In the genomic region with DNA sequence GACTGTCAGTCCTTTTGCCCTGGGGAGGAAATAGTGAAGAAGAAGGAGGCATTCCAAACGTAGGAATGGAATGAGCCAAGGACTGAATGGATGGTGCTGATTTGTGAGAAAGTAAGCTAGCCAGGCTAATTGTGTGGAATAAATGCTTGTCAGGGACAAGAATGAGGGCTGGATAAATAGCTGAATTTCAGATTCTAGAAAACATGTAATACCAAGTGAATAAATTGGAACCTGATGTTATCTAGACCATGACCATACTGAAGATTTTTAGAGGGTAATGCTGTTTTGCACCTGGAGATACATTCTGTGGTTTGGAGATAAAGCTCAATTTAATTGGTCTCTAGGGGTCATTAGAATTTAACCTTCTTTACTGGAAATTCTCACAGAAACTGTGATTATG, we compare ENCODE assay signal across 26 cellular contexts.
DNase-seq lines count a peak whose midpoint lies in the region; TF ChIP-seq lines count a peak whose summit lies in the region.
"Had no signal": no experiment of that assay in that cellular context is flagged by ENCODE, and none has a peak within 500 bp of the region (broad histone marks: within the 10 kb centered on the region; RNA-seq: fewer than 3 reads in every experiment).

No MANE protein-coding gene starts in this region.

- H3K36me3 ChIP-seq in neural cell (ENCODE audit: insufficient read depth, low read length) (no peaks in the 10 kb centered on the region), GM23248 (ENCODE audit: low read depth) (no peaks in the 10 kb centered on the region)
- H3K36me3 ChIP-seq: BE2C had no signal

- in situ Hi-C loops in ACHN (cut with HindIII; ENCODE audit: low pct_ligation_motif_present, low pct_unique_long_range_greater_than_20kb, low sequenced_read_pairs) (no loop called here), astrocyte of the spinal cord (cut with HindIII; ENCODE audit: low sequenced_read_pairs) (no loop called here), GM23248 (cut with MboI) (no loop called here), KBM-7 (cut with MboI; ENCODE audit: low pct_unique_long_range_greater_than_20kb, low sequenced_read_pairs) (no loop called here)

- H2AFZ ChIP-seq in neural cell (ENCODE audit: low read depth, low read length), result no peak overlapping the region
- no peak overlapping the region for H2AFZ ChIP-seq in GM23248
- H2AFZ ChIP-seq: PC-9 had no signal

- H3K27me3 ChIP-seq in neural cell (ENCODE audit: insufficient read depth, low read depth, low read length) (no peaks in the 10 kb centered on the region), GM23248 (replicated peaks; ENCODE audit: insufficient read depth) (no peaks in the 10 kb centered on the region)
- H3K27me3 ChIP-seq: BE2C had no signal

- 0% methylated on average over 1 of the region's 1 CpG for WGBS in GM23248 (ENCODE audit: low coverage in 1 of 2, low lambda C conversion rate in 2 of 2, missing lambda C conversion rate in 2 of 2), 2 experiments

- H4K20me1 ChIP-seq in neural cell (ENCODE audit: insufficient read depth), result no peaks in the 10 kb centered on the region
- no peaks in the 10 kb centered on the region for H4K20me1 ChIP-seq in GM23248 (ENCODE audit: insufficient read depth)

- H3K79me2 ChIP-seq in neural cell (replicated peaks; ENCODE audit: insufficient read depth, low read length) (no peaks in the 10 kb centered on the region), GM23248 (ENCODE audit: insufficient read depth) (no peaks in the 10 kb centered on the region)

- H3K4me2 ChIP-seq in neural cell (ENCODE audit: low read length), result no peak overlapping the region
- H3K4me2 ChIP-seq in GM23248 (ENCODE audit: unreplicated experiment), result no peak overlapping the region
- H3K4me2 ChIP-seq: PC-9 had no signal

- no peak overlapping the region for H3K9ac ChIP-seq in neural cell (ENCODE audit: low read length)
- H3K9ac ChIP-seq in GM23248, result no peak overlapping the region

- H3K9me3 ChIP-seq in neural cell (ENCODE audit: low read length) (no peaks in the 10 kb centered on the region), GM23248 (ENCODE audit: low read depth) (no peaks in the 10 kb centered on the region)
- H3K9me3 ChIP-seq: BE2C had no signal

- H3K9me2 ChIP-seq in neural cell (ENCODE audit: insufficient read depth, low read length) (no peaks in the 10 kb centered on the region), GM23248 (ENCODE audit: insufficient read depth) (no peaks in the 10 kb centered on the region)

- no peak for TF ChIP-seq RAD21 in neural cell (conservative IDR thresholded peaks at IDR 0.05)

- no peak overlapping the region for H3K4me3 ChIP-seq in astrocyte of the spinal cord (ENCODE audit: low read depth, low read length)
- no peak overlapping the region for H3K4me3 ChIP-seq in neural cell (ENCODE audit: low read length)
- H3K4me3 ChIP-seq in coronary artery, result no peak overlapping the region
- H3K4me3 ChIP-seq in GM23248, result no peak overlapping the region
- H3K4me3 ChIP-seq: PC-9 had no signal

- no peaks in the 10 kb centered on the region for H3K4me1 ChIP-seq in GM23248 (ENCODE audit: insufficient read depth)
- H3K4me1 ChIP-seq: BE2C had no signal

- H3K27ac ChIP-seq in neural cell (ENCODE audit: low read length) (peak overlapping the region; percentile 13), coronary artery (no peak overlapping the region), GM23248 (no peak overlapping the region)
- H3K27ac ChIP-seq: PC-9, RWPE1 had no signal

- DNase-seq in ACHN (peak; percentile 6), M059J (ENCODE audit: low read depth) (peak; percentile 9), astrocyte of the spinal cord (ENCODE audit: low read depth, low spot score) (peak; percentile 59), coronary artery (ENCODE audit: low spot score) (no peak), KG1 (lab: John Stamatoyannopoulos, UW) (no peak), GM23248 (no peak), KBM-7 (no peak)
- DNase-seq: BE2C; CD8-positive, alpha-beta memory T cell; DMS 273 treated with DMSO at 0.1 percent for 48 hours; DMS79; EL; GDM1; IMR-90; NCI-H1092; NCI-H1436; NCI-H187; NCI-H2107; NCI-H446; NCI-H526; NCI-H82; NK-92 treated with Interleukin-12 subunit alpha and Interleukin-12 subunit beta, amount 100 ng/mL, for 24 hours; PC-9; SHP77 treated with DMSO at 0.1 percent for 48 hours had no signal

- no peak for TF ChIP-seq CTCF in astrocyte of the spinal cord (IDR thresholded peaks at IDR 0.05; ENCODE audit: low read depth, low read length)
- no peak for TF ChIP-seq CTCF in neural cell (IDR thresholded peaks at IDR 0.05; ENCODE audit: poor library complexity, severe bottlenecking)
- TF ChIP-seq CTCF in coronary artery (IDR thresholded peaks at IDR 0.05), result no peak

- TF ChIP-seq EP300 in neural cell (conservative IDR thresholded peaks at IDR 0.05; ENCODE audit: poor library complexity, severe bottlenecking), result no peak

- H3F3A ChIP-seq in neural cell (ENCODE audit: insufficient read depth, low read length, poor library complexity, severe bottlenecking) (no peaks in the 10 kb centered on the region), GM23248 (ENCODE audit: insufficient read depth) (no peaks in the 10 kb centered on the region)

TF ChIP-seq in neural cell, 6 proteins besides CTCF, POLR2A, EP300 and RAD21:
- TF ChIP-seq POLR2AphosphoS5 (IDR thresholded peaks at IDR 0.05), result no peak
- TF ChIP-seq, protein P1, sequence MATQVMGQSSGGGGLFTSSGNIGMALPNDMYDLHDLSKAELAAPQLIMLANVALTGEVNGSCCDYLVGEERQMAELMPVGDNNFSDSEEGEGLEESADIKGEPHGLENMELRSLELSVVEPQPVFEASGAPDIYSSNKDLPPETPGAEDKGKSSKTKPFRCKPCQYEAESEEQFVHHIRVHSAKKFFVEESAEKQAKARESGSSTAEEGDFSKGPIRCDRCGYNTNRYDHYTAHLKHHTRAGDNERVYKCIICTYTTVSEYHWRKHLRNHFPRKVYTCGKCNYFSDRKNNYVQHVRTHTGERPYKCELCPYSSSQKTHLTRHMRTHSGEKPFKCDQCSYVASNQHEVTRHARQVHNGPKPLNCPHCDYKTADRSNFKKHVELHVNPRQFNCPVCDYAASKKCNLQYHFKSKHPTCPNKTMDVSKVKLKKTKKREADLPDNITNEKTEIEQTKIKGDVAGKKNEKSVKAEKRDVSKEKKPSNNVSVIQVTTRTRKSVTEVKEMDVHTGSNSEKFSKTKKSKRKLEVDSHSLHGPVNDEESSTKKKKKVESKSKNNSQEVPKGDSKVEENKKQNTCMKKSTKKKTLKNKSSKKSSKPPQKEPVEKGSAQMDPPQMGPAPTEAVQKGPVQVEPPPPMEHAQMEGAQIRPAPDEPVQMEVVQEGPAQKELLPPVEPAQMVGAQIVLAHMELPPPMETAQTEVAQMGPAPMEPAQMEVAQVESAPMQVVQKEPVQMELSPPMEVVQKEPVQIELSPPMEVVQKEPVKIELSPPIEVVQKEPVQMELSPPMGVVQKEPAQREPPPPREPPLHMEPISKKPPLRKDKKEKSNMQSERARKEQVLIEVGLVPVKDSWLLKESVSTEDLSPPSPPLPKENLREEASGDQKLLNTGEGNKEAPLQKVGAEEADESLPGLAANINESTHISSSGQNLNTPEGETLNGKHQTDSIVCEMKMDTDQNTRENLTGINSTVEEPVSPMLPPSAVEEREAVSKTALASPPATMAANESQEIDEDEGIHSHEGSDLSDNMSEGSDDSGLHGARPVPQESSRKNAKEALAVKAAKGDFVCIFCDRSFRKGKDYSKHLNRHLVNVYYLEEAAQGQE (IDR thresholded peaks at IDR 0.05; ENCODE audit: borderline replicate concordance), result peak; percentile 40
TF ChIP-seq in neural cell: peak in this region for 1.

Comparison
In these comparisons a context has a peak if more than half of its experiments do, and no peak if none do; other contexts are left out.
1. DNase-seq: peak in ACHN (single experiment), M059J (single experiment) and astrocyte of the spinal cord (single experiment); none in coronary artery (single experiment), KG1 (single experiment), GM23248 (single experiment) and KBM-7 (single experiment).